Comparison of ENCODE assay signal across 31 cellular contexts in genomic region chr2:232328516-232329460, GRCh38. TPM values are rescaled to one million over a fixed set of nuclear protein-coding genes. Genes with fewer than 3 reads are reported as not detected.
DNase-seq lines count a peak whose midpoint lies in the region; FAIRE-seq and TF ChIP-seq lines count a peak whose summit lies in the region.
"Had no signal": no experiment of that assay in that cellular context is flagged by ENCODE, and none has a peak within 500 bp of the region (broad histone marks: within the 10 kb centered on the region; RNA-seq: fewer than 3 reads in every experiment).

No MANE protein-coding gene starts in this region.

- no peak overlapping the region for H3K27ac ChIP-seq in H1 (ENCODE audit: low read depth, low read length)
- H3K27ac ChIP-seq: A549, adrenal gland, brain microvascular endothelial cell, foreskin keratinocyte, hepatocyte, prostate gland, skin epidermis had no signal

- H4K8ac ChIP-seq in H1 (ENCODE audit: extremely low read depth, insufficient read depth, low read length): no peak overlapping the region; the same call in 1 of the 2 replicates

- H3K14ac ChIP-seq in H1 (ENCODE audit: insufficient read length): no peak overlapping the region

- peak overlapping the region; percentile 90 for H2AK5ac ChIP-seq in H1 (ENCODE audit: low read depth, low read length)

- no peak for TF ChIP-seq POLR2A in H1 (IDR thresholded peaks at IDR 0.05; ENCODE audit: control extremely low read depth in 1 of 2, low read depth in 2 of 2, low read length in 2 of 2)

- TF ChIP-seq RAD21 in H1 (IDR thresholded peaks at IDR 0.05 in 1 of 2, conservative IDR thresholded peaks at IDR 0.05 in 1 of 2; ENCODE audit: low read depth in 2 of 2, low read length in 2 of 2): no peak

- no peaks in the 10 kb centered on the region for H3K79me2 ChIP-seq in H1 (ENCODE audit: control insufficient read depth in 1 of 2, insufficient read depth in 2 of 2, low read length in 2 of 2)
- H3K79me2 ChIP-seq: hepatocyte had no signal

- H2BK12ac ChIP-seq in H1 (ENCODE audit: low read depth, low read length): peak overlapping the region; percentile 84; the same call in 1 of the 2 replicates

- no peak overlapping the region for H3K9ac ChIP-seq in H1 (replicated peaks in 1 of 4; ENCODE audit: extremely low read depth in 1 of 4, low read depth in 3 of 4, low read length in 3 of 4)

- no peak overlapping the region for H2BK120ac ChIP-seq in H1 (replicated peaks; ENCODE audit: low read depth, low read length)

- in situ Hi-C loops in GM13977 (cut with MboI; ENCODE audit: low pct_unique_long_range_greater_than_20kb, low sequenced_read_pairs, unreplicated experiment): loop anchor here (10.0 kb wide), 1 partner anchor 424 kb away; no protein-coding TSS in a partner anchor
- in situ Hi-C loops in KBM-7 (cut with MboI; ENCODE audit: low pct_unique_long_range_greater_than_20kb, low sequenced_read_pairs): no loop called here

- H3K9me3 ChIP-seq in H1 (ENCODE audit: insufficient read depth in 2 of 2, low read depth in 1 of 2, low read length in 1 of 2): no peaks in the 10 kb centered on the region
- H3K9me3 ChIP-seq: A549, adrenal gland, prostate gland had no signal

- no peak overlapping the region for H3K23ac ChIP-seq in H1 (ENCODE audit: insufficient read length)

- CTCF ChIA-PET in H1 (lab: Charles Lee; ENCODE audit: partially characterized antibody): interaction anchor here (0.7 to 10.9 kb wide), 28 partner anchors 7 to 428 kb away, joined by 3 to 124 read pairs (median 4); partner anchors contain the start of gene NPPC

- no peak overlapping the region for H3K4ac ChIP-seq in H1 (replicated peaks; ENCODE audit: insufficient read length, low read depth, low read length)

- no peak for TF ChIP-seq EP300 in H1 (IDR thresholded peaks at IDR 0.05; ENCODE audit: borderline replicate concordance in 1 of 2, low read depth in 2 of 2, low read length in 2 of 2)

- H3K79me1 ChIP-seq in H1 (ENCODE audit: low read depth, low read length): no peaks in the 10 kb centered on the region

- peak overlapping the region; percentile 25 for H4K91ac ChIP-seq in H1 (replicated peaks; ENCODE audit: insufficient read length, low read length)

- H2BK15ac ChIP-seq in H1 (ENCODE audit: low read length): peak overlapping the region; percentile 72; the same call in 1 of the 2 replicates

- H2BK5ac ChIP-seq in H1 (ENCODE audit: low read depth, low read length): 0 out of 2 replicates have a peak overlapping the region, but pooled peaks have one; percentile 44

- no peak overlapping the region for H2BK20ac ChIP-seq in H1 (ENCODE audit: low read length)

- no peak overlapping the region; the same call in 1 of the 2 replicates for H3K18ac ChIP-seq in H1 (ENCODE audit: extremely low read depth, low read length)

- H3K4me1 ChIP-seq in H1 (replicated peaks in 1 of 4; ENCODE audit: control insufficient read depth in 3 of 4, insufficient read depth in 4 of 4, low read length in 3 of 4): peaks cover 0 to 18% (median 10%) of the 10 kb centered on the region in 4 experiments; a peak in 6 of 7 replicates
- H3K4me1 ChIP-seq: A549, adrenal gland, foreskin keratinocyte, prostate gland had no signal

- H3K4me2 ChIP-seq in H1 (ENCODE audit: insufficient read depth in 1 of 2, low read depth in 2 of 2, low read length in 2 of 2): no peak overlapping the region
- H3K4me2 ChIP-seq: A549, hepatocyte had no signal

- DNase-seq in activated effector memory CD4-positive, alpha-beta T cell treated with anti-CD3 and anti-CD28 coated beads, Interleukin-2, amount 50 U/mL, for 16 hours: peak; percentile 62
- no peak for DNase-seq in activated effector memory CD4-positive, alpha-beta T cell treated with Interleukin-2 at 50 U/mL for 16 hours
- DNase-seq in GM13977 (ENCODE audit: low spot score) (peak; percentile 12), H1 (ENCODE audit: low read depth in 1 of 2, low spot score in 2 of 2) (no peak), posterior vena cava (ENCODE audit: low spot score) (peak; percentile 58), GDM1 (lab: John Stamatoyannopoulos, UW) (no peak), dermis blood vessel endothelial cell (no peak), KBM-7 (no peak)
- DNase-seq: activated CD4-positive, alpha-beta T cell treated with anti-CD3 and anti-CD28 coated beads for 1 hour; brain microvascular endothelial cell; DMS79 treated with DMSO at 0.1 percent for 48 hours; effector CD8-positive, alpha-beta T cell; foreskin keratinocyte; HCEC 1CT; NCI-H1048; NCI-H1930; NCI-H526 treated with DMSO at 0.1 percent for 48 hours; stimulated activated CD4-positive, alpha-beta T cell treated with anti-CD3 and anti-CD28 coated beads, Interleukin-2, amount 100 ng/mL, for 24 hours; substantia nigra had no signal

- no peaks in the 10 kb centered on the region for H4K20me1 ChIP-seq in H1 (replicated peaks in 1 of 2; ENCODE audit: control insufficient read depth in 1 of 2, insufficient read depth in 2 of 2, low read length in 2 of 2)

- FAIRE-seq in H1 (lab: Jason Lieb, UNC): no peak
- FAIRE-seq: A549, GM12891, TTC549 had no signal

- H3K27me3 ChIP-seq in H1 (replicated peaks in 1 of 4; ENCODE audit: control insufficient read depth in 3 of 4, extremely low read depth in 1 of 4, insufficient read depth in 3 of 4, low read length in 3 of 4): no peaks in the 10 kb centered on the region
- H3K27me3 ChIP-seq: adrenal gland, brain microvascular endothelial cell, foreskin keratinocyte, hepatocyte had no signal

- no peaks in the 10 kb centered on the region for H3K23me2 ChIP-seq in H1 (ENCODE audit: low read depth, low read length)

- no peak overlapping the region for H3K56ac ChIP-seq in H1 (replicated peaks; ENCODE audit: insufficient read length, low read depth, low read length)

- no peaks in the 10 kb centered on the region for H3K36me3 ChIP-seq in H1 (ENCODE audit: control insufficient read depth in 2 of 4, insufficient read depth in 4 of 4, low read length in 3 of 4)
- H3K36me3 ChIP-seq: adrenal gland, brain microvascular endothelial cell, prostate gland had no signal

- 92% methylated on average over 14 of the region's 14 CpGs; no CpG with 5 or more reads in 1 of the 2 experiments for WGBS in H1 (ENCODE audit: extremely low coverage in 1 of 2, insufficient coverage in 1 of 2, insufficient read length in 1 of 2, insufficient replicate concordance in 2 of 2, low coverage in 1 of 2, low lambda C conversion rate in 2 of 2, missing lambda C conversion rate in 1 of 2), 2 experiments

- no peak overlapping the region for H4K5ac ChIP-seq in H1 (ENCODE audit: insufficient read length, low read depth, low read length)

- TF ChIP-seq CTCF in GM13977 (IDR thresholded peaks at IDR 0.05; ENCODE audit: extremely low read depth, insufficient read depth, missing control alignments) (no peak), H1 (IDR thresholded peaks at IDR 0.05; ENCODE audit: control extremely low read depth in 1 of 3, insufficient read depth in 1 of 3, low read depth in 1 of 3, low read length in 3 of 3) (no peak)

- no peak overlapping the region for H2AFZ ChIP-seq in H1 (ENCODE audit: low read length)
- H2AFZ ChIP-seq: hepatocyte had no signal

- intact Hi-C loops in posterior vena cava (cut with DNase I): loop anchor here in 1 of 2 donors (5.0 kb wide), 1 partner anchor 401 kb away; the partner anchor contains the start of gene NPPC

- no peak overlapping the region for H3K4me3 ChIP-seq in H1 (ENCODE audit: extremely low read depth in 1 of 4, insufficient read depth in 2 of 4, low read depth in 3 of 4, low read length in 4 of 4)
- H3K4me3 ChIP-seq: A549, adrenal gland, hepatocyte, prostate gland, skin epidermis had no signal

- POLR2A ChIA-PET in H1 (lab: Charles Lee; ENCODE audit: partially characterized antibody): interaction anchor here (1.0 to 1.3 kb wide), 2 partner anchors 11 to 96 kb away, joined by 3 to 5 read pairs; no protein-coding TSS in a partner anchor

TF ChIP-seq in H1, 55 proteins besides CTCF, POLR2A, EP300 and RAD21:
- TF ChIP-seq, protein P1, sequence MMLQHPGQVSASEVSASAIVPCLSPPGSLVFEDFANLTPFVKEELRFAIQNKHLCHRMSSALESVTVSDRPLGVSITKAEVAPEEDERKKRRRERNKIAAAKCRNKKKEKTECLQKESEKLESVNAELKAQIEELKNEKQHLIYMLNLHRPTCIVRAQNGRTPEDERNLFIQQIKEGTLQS (IDR thresholded peaks at IDR 0.05; ENCODE audit: insufficient read depth, low read depth, low read length): no peak
- TF ChIP-seq TAF1 (IDR thresholded peaks at IDR 0.05; ENCODE audit: low read depth, low read length): no peak
- TF ChIP-seq SP4 (IDR thresholded peaks at IDR 0.05; ENCODE audit: low read length): no peak
- TF ChIP-seq, protein P2, sequence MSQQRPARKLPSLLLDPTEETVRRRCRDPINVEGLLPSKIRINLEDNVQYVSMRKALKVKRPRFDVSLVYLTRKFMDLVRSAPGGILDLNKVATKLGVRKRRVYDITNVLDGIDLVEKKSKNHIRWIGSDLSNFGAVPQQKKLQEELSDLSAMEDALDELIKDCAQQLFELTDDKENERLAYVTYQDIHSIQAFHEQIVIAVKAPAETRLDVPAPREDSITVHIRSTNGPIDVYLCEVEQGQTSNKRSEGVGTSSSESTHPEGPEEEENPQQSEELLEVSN (IDR thresholded peaks at IDR 0.05): 0 out of 2 replicates have a peak, but pooled peaks have one; percentile 18
TF ChIP-seq in H1: peak in this region for 1.

RNA-seq across cellular contexts. Expression of gene ALPP, which starts 49.8 kb away (rescaled TPM):
- total RNA-seq in H1 (2021; fragmentation: NEBNext Ultra II Directional; extraction: Animal tissue kit (Norgen Biotek cat#: 25700)): 0.15 TPM in 1 of 2 replicates, not detected in the other
- 0.15 and 0.20 TPM in 2 replicates for polyA plus RNA-seq in H1 (2011; rRNA removed)
- 0.06 TPM for polyA plus RNA-seq in H1 (2011; cell fraction: cytosol; rRNA removed)
- 0.19 TPM for polyA plus RNA-seq in H1 (2011; cell fraction: nucleus; rRNA removed)
- 0.28 to 0.85 TPM (median 0.65 TPM) in 4 replicates for polyA plus RNA-seq in H1 (2012, experiment 1 of 2)
- 0.07 TPM for polyA plus RNA-seq in H1 (2012, experiment 2 of 2)
- polyA plus RNA-seq in H1 (2013, experiment 1 of 2): 0.12 TPM
- 0.06 TPM for polyA plus RNA-seq in H1 (2013, experiment 2 of 2)
- polyA minus RNA-seq in H1 (2011; rRNA and poly(A)+ RNA removed): 0.06 and 0.07 TPM in 2 replicates
- polyA minus RNA-seq in H1 (2011; cell fraction: cytosol; rRNA and poly(A)+ RNA removed): not detected
- polyA minus RNA-seq in H1 (2011; cell fraction: nucleus; rRNA and poly(A)+ RNA removed): not detected
- total RNA-seq in posterior vena cava (not detected), dermis blood vessel endothelial cell (not detected in 2 replicates)
- total RNA-seq: adrenal gland; esophagus mucosa; foreskin keratinocyte; lower leg skin; neural crest cell; T-helper 1 cell treated with Interleukin-12 subunit alpha and Interleukin-12 subunit beta and Interleukin-4 antibody, amounts not matched to agents 30 ng/mL and 1 ng/mL, for 36 hours; urinary bladder had no signal
- polyA plus RNA-seq: adrenal gland, foreskin keratinocyte, urinary bladder had no signal

Comparison
In these comparisons a context has a peak if more than half of its experiments do, and no peak if none do; other contexts are left out.
1. DNase-seq: peak in activated effector memory CD4-positive, alpha-beta T cell treated with anti-CD3 and anti-CD28 coated beads, Interleukin-2, amount 50 U/mL, for 16 hours (single experiment), GM13977 (single experiment) and posterior vena cava (single experiment); none in activated effector memory CD4-positive, alpha-beta T cell treated with Interleukin-2 at 50 U/mL for 16 hours (single experiment), H1 (0 of 2), GDM1 (single experiment), dermis blood vessel endothelial cell (single experiment) and KBM-7 (single experiment).